Comparison of ENCODE assay signal across 27 cellular contexts in genomic region chr1:6243993-6244392, GRCh38. TPM values are rescaled to one million over a fixed set of nuclear protein-coding genes. Genes with fewer than 3 reads are reported as not detected.
DNase-seq lines count a peak whose midpoint lies in the region; ATAC-seq, FAIRE-seq and TF ChIP-seq lines count a peak whose summit lies in the region.
"Had no signal": no experiment of that assay in that cellular context is flagged by ENCODE, and none has a peak within 500 bp of the region (broad histone marks: within the 10 kb centered on the region; RNA-seq: fewer than 3 reads in every experiment).

TSS of gene HES3 (plus strand) at chr1:6244179. CDS start at chr1:6244366, 187 bp downstream.

- H3K9me3 Mint-ChIP-seq in T-helper 1 cell treated with Interleukin-12 subunit alpha and Interleukin-12 subunit beta and Interleukin-4 antibody, amounts not matched to agents 30 μg/mL and 1 μg/mL, for 36 hours: no peaks in the 10 kb centered on the region
- no peaks in the 10 kb centered on the region for H3K9me3 Mint-ChIP-seq in activated T-helper 17 cell treated with anti-CD3 and anti-CD28 coated beads, Interleukin-2, amount 50 U/mL, for 72 hours
- no peaks in the 10 kb centered on the region for H3K9me3 Mint-ChIP-seq in type B pancreatic cell
- H3K9me3 Mint-ChIP-seq: activated naive CD4-positive, alpha-beta T cell treated with anti-CD3 and anti-CD28 coated beads, Interleukin-2, amount 10 ng/mL, durations not matched to agents 7 days and 5 days; activated T-cell treated with anti-CD3 and anti-CD28 coated beads, Interleukin-2, amount 50 U/mL, for 24 hours; immature natural killer cell had no signal

- H3K4me3 ChIP-seq in iPS-18c (ENCODE audit: insufficient read depth, low read depth, low read length): peak within 1 kb of the TSS; percentile 77
- no peak within 1 kb of the TSS for H3K4me3 ChIP-seq in mucosa of descending colon

- H3K9me3 ChIP-seq in iPS-18c (ENCODE audit: control insufficient read depth, insufficient read depth, low read length): no peaks in the 10 kb centered on the region
- H3K9me3 ChIP-seq in mucosa of descending colon: no peaks in the 10 kb centered on the region
- H3K9me3 ChIP-seq: gastroesophageal sphincter, neutrophil had no signal

- H3K27me3 Mint-ChIP-seq in T-helper 1 cell treated with Interleukin-12 subunit alpha and Interleukin-12 subunit beta and Interleukin-4 antibody, amounts not matched to agents 30 μg/mL and 1 μg/mL, for 36 hours (ENCODE audit: low read depth): peaks cover 70% of the 10 kb centered on the region
- peaks cover 29% of the 10 kb centered on the region for H3K27me3 Mint-ChIP-seq in activated T-helper 17 cell treated with anti-CD3 and anti-CD28 coated beads, Interleukin-2, amount 50 U/mL, for 72 hours
- peaks cover 81% of the 10 kb centered on the region for H3K27me3 Mint-ChIP-seq in type B pancreatic cell

- no peak for FAIRE-seq in D721Med (lab: Jason Lieb, UNC)
- FAIRE-seq: A204.1, small intestine had no signal

- ATAC-seq in activated T-helper 17 cell treated with anti-CD3 and anti-CD28 coated beads, Interleukin-2, amount 50 U/mL, for 72 hours (replicated peaks): no peak
- ATAC-seq in HG03025 (IDR thresholded peaks at IDR 0.05; ENCODE audit: low FRiP score, unreplicated experiment) (no peak), mucosa of descending colon (no peak)
- ATAC-seq: gastroesophageal sphincter, left ventricle myocardium superior had no signal

- H3K4me3 Mint-ChIP-seq in T-helper 1 cell treated with Interleukin-12 subunit alpha and Interleukin-12 subunit beta and Interleukin-4 antibody, amounts not matched to agents 30 μg/mL and 1 μg/mL, for 36 hours: peak within 1 kb of the TSS; percentile 26
- H3K4me3 Mint-ChIP-seq in activated T-helper 17 cell treated with anti-CD3 and anti-CD28 coated beads, Interleukin-2, amount 50 U/mL, for 72 hours: peak within 1 kb of the TSS; percentile 9
- H3K4me3 Mint-ChIP-seq in type B pancreatic cell: peak within 1 kb of the TSS; percentile 39
- H3K4me3 Mint-ChIP-seq: activated naive CD4-positive, alpha-beta T cell treated with anti-CD3 and anti-CD28 coated beads, Interleukin-2, amount 10 ng/mL, durations not matched to agents 7 days and 5 days; activated T-cell treated with anti-CD3 and anti-CD28 coated beads, Interleukin-2, amount 50 U/mL, for 24 hours; IgD-negative memory B cell; immature natural killer cell had no signal

- H3K36me3 Mint-ChIP-seq in T-helper 1 cell treated with Interleukin-12 subunit alpha and Interleukin-12 subunit beta and Interleukin-4 antibody, amounts not matched to agents 30 μg/mL and 1 μg/mL, for 36 hours (ENCODE audit: low read depth): no peaks in the 10 kb centered on the region
- peaks cover 6% of the 10 kb centered on the region for H3K36me3 Mint-ChIP-seq in activated T-helper 17 cell treated with anti-CD3 and anti-CD28 coated beads, Interleukin-2, amount 50 U/mL, for 72 hours (ENCODE audit: low read depth)
- H3K36me3 Mint-ChIP-seq in type B pancreatic cell: no peaks in the 10 kb centered on the region
- H3K36me3 Mint-ChIP-seq: activated naive CD4-positive, alpha-beta T cell treated with anti-CD3 and anti-CD28 coated beads, Interleukin-2, amount 10 ng/mL, durations not matched to agents 7 days and 5 days; immature natural killer cell had no signal

- DNase-seq in T-helper 1 cell (no peak), type B pancreatic cell (ENCODE audit: extremely low spot score, unreplicated experiment) (no peak), D721Med (ENCODE audit: insufficient read length, low spot score) (no peak), mucosa of descending colon (no peak)
- DNase-seq: activated naive CD4-positive, alpha-beta T cell treated with anti-CD3 and anti-CD28 coated beads, Interleukin-2, amount 10 ng/mL, durations not matched to agents 7 days and 5 days; activated T-cell treated with anti-CD3 and anti-CD28 coated beads, Interleukin-2, amount 50 U/mL, for 24 hours; anterior cingulate cortex; central memory CD4-positive, alpha-beta T cell; dorsolateral prefrontal cortex; immature natural killer cell; left ventricle myocardium superior; NCI-H526 treated with DMSO at 0.1 percent for 48 hours; Right ventricle myocardium superior; small intestine; stimulated activated CD4-positive, alpha-beta T cell treated with anti-CD3 and anti-CD28 coated beads, Interleukin-4, amount 100 ng/mL, for 1 hour had no signal

- H3K4me1 ChIP-seq in mucosa of descending colon (ENCODE audit: low read depth): peaks cover 18% of the 10 kb centered on the region

- intact Hi-C loops in mucosa of descending colon (cut with DNase I, micrococcal nuclease): loop anchor here in 1 of 2 donors (10.0 kb wide), 1 partner anchor 161 kb away; no protein-coding TSS in a partner anchor

- no peaks in the 10 kb centered on the region for H3K36me3 ChIP-seq in mucosa of descending colon (ENCODE audit: low read depth)
- H3K36me3 ChIP-seq: gastroesophageal sphincter, neutrophil had no signal

- no peak within 1 kb of the TSS for H3K27ac Mint-ChIP-seq in T-helper 1 cell treated with Interleukin-12 subunit alpha and Interleukin-12 subunit beta and Interleukin-4 antibody, amounts not matched to agents 30 μg/mL and 1 μg/mL, for 36 hours
- H3K27ac Mint-ChIP-seq in activated T-helper 17 cell treated with anti-CD3 and anti-CD28 coated beads, Interleukin-2, amount 50 U/mL, for 72 hours: no peak within 1 kb of the TSS
- no peak within 1 kb of the TSS for H3K27ac Mint-ChIP-seq in type B pancreatic cell
- H3K27ac Mint-ChIP-seq: activated naive CD4-positive, alpha-beta T cell treated with anti-CD3 and anti-CD28 coated beads, Interleukin-2, amount 10 ng/mL, durations not matched to agents 7 days and 5 days; activated T-cell treated with anti-CD3 and anti-CD28 coated beads, Interleukin-2, amount 50 U/mL, for 24 hours; immature natural killer cell had no signal

- TF ChIP-seq CTCF in type B pancreatic cell (conservative IDR thresholded peaks at IDR 0.05) (no peak), D721Med (IDR thresholded peaks at IDR 0.05; ENCODE audit: insufficient read depth, missing control alignments) (no peak), mucosa of descending colon (IDR thresholded peaks at IDR 0.05) (no peak)

- peaks cover 10% of the 10 kb centered on the region for H3K4me1 Mint-ChIP-seq in T-helper 1 cell treated with Interleukin-12 subunit alpha and Interleukin-12 subunit beta and Interleukin-4 antibody, amounts not matched to agents 30 μg/mL and 1 μg/mL, for 36 hours (ENCODE audit: low read depth)
- H3K4me1 Mint-ChIP-seq in activated T-helper 17 cell treated with anti-CD3 and anti-CD28 coated beads, Interleukin-2, amount 50 U/mL, for 72 hours: peaks cover 9% of the 10 kb centered on the region
- peaks cover 14% of the 10 kb centered on the region for H3K4me1 Mint-ChIP-seq in type B pancreatic cell (ENCODE audit: unreplicated experiment)

RNA-seq across cellular contexts. Expression of gene HES3, which starts in this region (rescaled TPM):
- total RNA-seq in activated T-helper 17 cell treated with anti-CD3 and anti-CD28 coated beads, Interleukin-2, amount 50 U/mL, for 72 hours: not detected
- total RNA-seq in type B pancreatic cell (ENCODE audit: low replicate concordance) (not detected in 2 replicates), mucosa of descending colon (not detected)
- total RNA-seq: dorsolateral prefrontal cortex, gastroesophageal sphincter, left ventricle myocardium superior, M059J, mononuclear cell, OCI-LY7, Right ventricle myocardium superior, ureter had no signal
